In the genomic region with DNA sequence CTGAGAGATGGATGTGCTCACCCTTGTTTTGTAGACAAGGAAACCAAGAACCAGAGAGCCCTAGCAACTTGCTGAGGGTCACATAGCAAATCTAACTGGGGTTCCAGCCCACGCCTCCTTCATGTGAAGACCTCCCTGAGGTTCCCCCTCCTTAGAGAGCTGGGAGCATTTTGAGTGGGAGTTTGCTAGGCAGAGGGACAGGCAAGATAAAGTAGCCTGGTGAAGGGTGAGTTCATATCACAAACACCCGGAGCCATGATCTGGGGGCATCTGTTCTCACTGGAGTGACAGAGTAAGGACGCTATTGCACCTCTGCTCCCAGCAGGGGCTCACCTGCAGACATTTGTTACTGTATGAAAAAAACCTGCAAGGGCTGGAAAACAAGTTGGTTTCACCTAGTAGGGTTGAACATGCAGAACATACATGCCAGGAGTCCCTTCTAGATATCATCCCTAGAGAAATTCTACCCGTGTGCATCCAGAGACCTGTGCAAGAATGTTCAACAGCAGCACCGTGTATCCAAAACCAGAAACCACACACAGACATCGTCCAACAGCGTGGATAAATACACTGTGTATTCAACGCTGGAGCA, we compare ENCODE assay signal across 16 cellular contexts.
DNase-seq lines count a peak whose midpoint lies in the region; ATAC-seq and TF ChIP-seq lines count a peak whose summit lies in the region.
"Had no signal": no experiment of that assay in that cellular context is flagged by ENCODE, and none has a peak within 500 bp of the region (broad histone marks: within the 10 kb centered on the region; RNA-seq: fewer than 3 reads in every experiment).

No MANE protein-coding gene starts in this region.

- POLR2A ChIA-PET in activated CD8-positive, alpha-beta T cell treated with anti-CD3 and anti-CD28 coated beads, Interleukin-2, amount 10 ng/mL, durations not matched to agents 7 days and 5 days (lab: Charles Lee), result interaction anchor here (2.1 kb wide), 1 partner anchor 23 kb away, joined by 5 read pairs; no protein-coding TSS in a partner anchor

- CTCF ChIA-PET in activated CD8-positive, alpha-beta T cell treated with anti-CD3 and anti-CD28 coated beads, Interleukin-2, amount 10 ng/mL, durations not matched to agents 7 days and 5 days (lab: Charles Lee), result interaction anchor here (1.2 to 2.2 kb wide), 2 partner anchors 10 to 86 kb away, joined by 3 to 9 read pairs; no protein-coding TSS in a partner anchor

- H3K27ac ChIP-seq in foreskin keratinocyte, result peak overlapping the region; percentile 80
- H3K27ac ChIP-seq: breast epithelium, tibial artery had no signal

- no peak for ATAC-seq in stimulated activated naive CD8-positive, alpha-beta T cell treated with anti-CD3 and anti-CD28 coated beads, Interleukin-15, Interleukin-2, amounts not matched to agents 100 U/mL and 50 U/mL, for 24 hours
- ATAC-seq in activated CD8-positive, alpha-beta T cell treated with anti-CD3 and anti-CD28 coated beads, Interleukin-2, amount 10 ng/mL, durations not matched to agents 7 days and 5 days, result no peak
- no peak for ATAC-seq in foreskin keratinocyte

- peaks cover 19% of the 10 kb centered on the region for H3K4me1 ChIP-seq in foreskin keratinocyte
- H3K4me1 ChIP-seq: breast epithelium, tibial artery had no signal

- peak overlapping the region; percentile 90 for H3K27ac Mint-ChIP-seq in stimulated activated naive CD8-positive, alpha-beta T cell treated with anti-CD3 and anti-CD28 coated beads, Interleukin-15, Interleukin-2, amounts not matched to agents 100 ng/mL and 50 ng/mL, for 24 hours
- peak overlapping the region; percentile 92 for H3K27ac Mint-ChIP-seq in activated CD8-positive, alpha-beta T cell treated with anti-CD3 and anti-CD28 coated beads, Interleukin-2, amount 10 ng/mL, durations not matched to agents 7 days and 5 days

- no peak overlapping the region for H3K4me3 Mint-ChIP-seq in stimulated activated naive CD8-positive, alpha-beta T cell treated with anti-CD3 and anti-CD28 coated beads, Interleukin-15, Interleukin-2, amounts not matched to agents 100 ng/mL and 50 ng/mL, for 24 hours
- peak overlapping the region; percentile 64 for H3K4me3 Mint-ChIP-seq in activated CD8-positive, alpha-beta T cell treated with anti-CD3 and anti-CD28 coated beads, Interleukin-2, amount 10 ng/mL, durations not matched to agents 7 days and 5 days

- no peak for TF ChIP-seq CTCF in foreskin keratinocyte (conservative IDR thresholded peaks at IDR 0.05)

- H3K27me3 ChIP-seq in foreskin keratinocyte, result no peaks in the 10 kb centered on the region
- H3K27me3 ChIP-seq: breast epithelium had no signal

- no peak for DNase-seq in stimulated activated naive CD8-positive, alpha-beta T cell treated with anti-CD3 and anti-CD28 coated beads, Interleukin-15, Interleukin-2, amounts not matched to agents 100 U/mL and 50 U/mL, for 24 hours
- peak; percentile 33 for DNase-seq in activated CD8-positive, alpha-beta T cell treated with anti-CD3 and anti-CD28 coated beads, Interleukin-2, amount 10 ng/mL, durations not matched to agents 7 days and 5 days
- no peak for DNase-seq in foreskin keratinocyte
- no peak for DNase-seq in inferior parietal cortex (ENCODE audit: extremely low spot score)
- DNase-seq in NCI-H774 (lab: John Stamatoyannopoulos, UW), result no peak
- DNase-seq in Ammon's horn (ENCODE audit: low spot score), result no peak
- DNase-seq in DMS53 treated with DMSO at 0.1 percent for 48 hours (lab: John Stamatoyannopoulos, UW; ENCODE audit: unreplicated experiment), result no peak
- DNase-seq: DMS79; HCEC 1CT; NCI-H226; RPMI8226; stimulated activated CD4-positive, alpha-beta T cell treated with anti-CD3 and anti-CD28 coated beads, Interleukin-2, amount 100 ng/mL, for 48 hours; SW 1271 had no signal

- H3K4me1 Mint-ChIP-seq in stimulated activated naive CD8-positive, alpha-beta T cell treated with anti-CD3 and anti-CD28 coated beads, Interleukin-15, Interleukin-2, amounts not matched to agents 100 ng/mL and 50 ng/mL, for 24 hours (ENCODE audit: low read depth), result peaks cover 94% of the 10 kb centered on the region
- H3K4me1 Mint-ChIP-seq in activated CD8-positive, alpha-beta T cell treated with anti-CD3 and anti-CD28 coated beads, Interleukin-2, amount 10 ng/mL, durations not matched to agents 7 days and 5 days (ENCODE audit: low read depth), result peaks cover 93% of the 10 kb centered on the region

- peaks cover 73% of the 10 kb centered on the region for H3K36me3 Mint-ChIP-seq in stimulated activated naive CD8-positive, alpha-beta T cell treated with anti-CD3 and anti-CD28 coated beads, Interleukin-15, Interleukin-2, amounts not matched to agents 100 ng/mL and 50 ng/mL, for 24 hours (ENCODE audit: low read depth)
- peaks cover 85% of the 10 kb centered on the region for H3K36me3 Mint-ChIP-seq in activated CD8-positive, alpha-beta T cell treated with anti-CD3 and anti-CD28 coated beads, Interleukin-2, amount 10 ng/mL, durations not matched to agents 7 days and 5 days (ENCODE audit: low read depth)

- no peaks in the 10 kb centered on the region for H3K27me3 Mint-ChIP-seq in stimulated activated naive CD8-positive, alpha-beta T cell treated with anti-CD3 and anti-CD28 coated beads, Interleukin-15, Interleukin-2, amounts not matched to agents 100 ng/mL and 50 ng/mL, for 24 hours
- no peaks in the 10 kb centered on the region for H3K27me3 Mint-ChIP-seq in activated CD8-positive, alpha-beta T cell treated with anti-CD3 and anti-CD28 coated beads, Interleukin-2, amount 10 ng/mL, durations not matched to agents 7 days and 5 days (ENCODE audit: low read depth)

- peaks cover 1% of the 10 kb centered on the region for H3K9me3 Mint-ChIP-seq in stimulated activated naive CD8-positive, alpha-beta T cell treated with anti-CD3 and anti-CD28 coated beads, Interleukin-15, Interleukin-2, amounts not matched to agents 100 ng/mL and 50 ng/mL, for 24 hours
- H3K9me3 Mint-ChIP-seq in activated CD8-positive, alpha-beta T cell treated with anti-CD3 and anti-CD28 coated beads, Interleukin-2, amount 10 ng/mL, durations not matched to agents 7 days and 5 days (ENCODE audit: insufficient read depth), result peaks cover 10% of the 10 kb centered on the region
